ENCODE assay signal across 9 cellular contexts in genomic region chr1:216600730-216601426, GRCh38.
DNase-seq lines count a peak whose midpoint lies in the region; ATAC-seq and TF ChIP-seq lines count a peak whose summit lies in the region.
"Had no signal": no experiment of that assay in that cellular context is flagged by ENCODE, and none has a peak within 500 bp of the region (broad histone marks: within the 10 kb centered on the region; RNA-seq: fewer than 3 reads in every experiment).

No MANE protein-coding gene starts in this region.

- no peaks in the 10 kb centered on the region for H3K9me3 ChIP-seq in PC-9 (ENCODE audit: insufficient read depth, low read depth)
- H3K9me3 ChIP-seq in smooth muscle cell (replicated peaks; ENCODE audit: low read depth): no peaks in the 10 kb centered on the region

- H3K4me2 ChIP-seq in PC-9: peak overlapping the region; percentile 89
- H3K4me2 ChIP-seq in smooth muscle cell: peak overlapping the region; percentile 91

- H3K36me3 ChIP-seq in PC-9 (ENCODE audit: low read depth): no peaks in the 10 kb centered on the region
- H3K36me3 ChIP-seq in smooth muscle cell (ENCODE audit: low read depth): no peaks in the 10 kb centered on the region

- CTCF ChIA-PET in PC-9 (lab: Charles Lee): interaction anchor here (0.7 kb wide), 1 partner anchor 83 kb away, joined by 14 read pairs; no protein-coding TSS in a partner anchor

- H3K9me3 Mint-ChIP-seq in dendritic cell treated with granulocyte-macrophage colony-stimulating factor and Interleukin-4, amounts not matched to agents 40 ng/mL and 50 ng/mL, for 4 days: no peaks in the 10 kb centered on the region

- no peaks in the 10 kb centered on the region for H3K36me3 Mint-ChIP-seq in dendritic cell treated with granulocyte-macrophage colony-stimulating factor and Interleukin-4, amounts not matched to agents 40 ng/mL and 50 ng/mL, for 4 days (ENCODE audit: low read depth)
- H3K36me3 Mint-ChIP-seq: activated naive CD4-positive, alpha-beta T cell treated with anti-CD3 and anti-CD28 coated beads, Interleukin-2, amount 50 U/mL, for 72 hours had no signal

- POLR2A ChIA-PET in PC-9 (lab: Charles Lee; ENCODE audit: unreplicated experiment): no interaction called here

- H3K27me3 ChIP-seq in PC-9 (ENCODE audit: insufficient read depth, low read depth) (no peaks in the 10 kb centered on the region), smooth muscle cell (ENCODE audit: low read depth) (no peaks in the 10 kb centered on the region)

- peak overlapping the region; percentile 88 for H3K9ac ChIP-seq in smooth muscle cell (ENCODE audit: low read depth)

- H3K79me2 ChIP-seq in PC-9 (ENCODE audit: low read depth) (no peaks in the 10 kb centered on the region), smooth muscle cell (ENCODE audit: low read depth) (no peaks in the 10 kb centered on the region)

- H3K4me1 Mint-ChIP-seq in dendritic cell treated with granulocyte-macrophage colony-stimulating factor and Interleukin-4, amounts not matched to agents 40 ng/mL and 50 ng/mL, for 4 days (ENCODE audit: low read depth): peaks cover 6% of the 10 kb centered on the region

- H4K20me1 ChIP-seq in PC-9 (ENCODE audit: insufficient read depth) (no peaks in the 10 kb centered on the region), smooth muscle cell (ENCODE audit: low read depth) (no peaks in the 10 kb centered on the region)

- peak overlapping the region; percentile 87 for H2AFZ ChIP-seq in PC-9
- H2AFZ ChIP-seq in smooth muscle cell (ENCODE audit: low read depth): peak overlapping the region; percentile 99

- peak; percentile 51; the same call in 1 of the 2 replicates for TF ChIP-seq CTCF in PC-9 (conservative IDR thresholded peaks at IDR 0.05)
- TF ChIP-seq CTCF in smooth muscle cell (IDR thresholded peaks at IDR 0.05; ENCODE audit: borderline replicate concordance, insufficient read depth, poor library complexity, severe bottlenecking): peak; percentile 43

- peak overlapping the region; percentile 78 for H3K4me3 Mint-ChIP-seq in dendritic cell treated with granulocyte-macrophage colony-stimulating factor and Interleukin-4, amounts not matched to agents 40 ng/mL and 50 ng/mL, for 4 days

- H3K27me3 Mint-ChIP-seq in dendritic cell treated with granulocyte-macrophage colony-stimulating factor and Interleukin-4, amounts not matched to agents 40 ng/mL and 50 ng/mL, for 4 days: peaks cover 18% of the 10 kb centered on the region

- no TSS peak for BruUV-seq in PC-9 (replicated peaks; lab: Mats Ljungman, UMichigan)

- H3K27ac ChIP-seq in PC-9 (0 out of 2 replicates have a peak overlapping the region, but pooled peaks have one; percentile 33), smooth muscle cell (ENCODE audit: low read depth) (peak overlapping the region; percentile 78)

- H3F3A ChIP-seq in PC-9 (ENCODE audit: insufficient read depth, low read depth): no peaks in the 10 kb centered on the region
- H3F3A ChIP-seq in smooth muscle cell (ENCODE audit: low read depth): no peaks in the 10 kb centered on the region

- no peak overlapping the region for H3K27ac Mint-ChIP-seq in dendritic cell treated with granulocyte-macrophage colony-stimulating factor and Interleukin-4, amounts not matched to agents 40 ng/mL and 50 ng/mL, for 4 days
- H3K27ac Mint-ChIP-seq: activated naive CD4-positive, alpha-beta T cell treated with anti-CD3 and anti-CD28 coated beads, Interleukin-2, amount 50 U/mL, for 72 hours had no signal

- H3K4me3 ChIP-seq in PC-9 (peak overlapping the region; percentile 64), smooth muscle cell (peak overlapping the region; percentile 88)

- H3K4me1 ChIP-seq in PC-9 (replicated peaks; ENCODE audit: insufficient read depth) (no peaks in the 10 kb centered on the region; the same call in 1 of the 2 replicates), smooth muscle cell (ENCODE audit: low read depth) (peaks cover 25% of the 10 kb centered on the region)

- ATAC-seq in GM21447 (IDR thresholded peaks at IDR 0.05; ENCODE audit: unreplicated experiment): peak; percentile 93
- ATAC-seq: activated naive CD4-positive, alpha-beta T cell treated with anti-CD3 and anti-CD28 coated beads, Interleukin-2, amount 50 U/mL, for 72 hours had no signal

- peak; percentile 83 for DNase-seq in ELF-1 (ENCODE audit: low read depth, low spot score)
- peak; percentile 57 for DNase-seq in HPDE6-E6E7 (ENCODE audit: extremely low spot score)
- peak; percentile 17 to 37 for DNase-seq in PC-9
- peak; percentile 82 for DNase-seq in kidney glomerular epithelial cell (lab: John Stamatoyannopoulos, UW)
- peak; percentile 44 for DNase-seq in smooth muscle cell (lab: John Stamatoyannopoulos, UW; ENCODE audit: unreplicated experiment)
- no peak for DNase-seq in central memory CD4-positive, alpha-beta T cell

- intact Hi-C loops in PC-9 (cut with micrococcal nuclease; ENCODE audit: unreplicated experiment): no loop called here
- intact Hi-C loops in dendritic cell treated with granulocyte-macrophage colony-stimulating factor and Interleukin-4, amounts not matched to agents 40 ng/mL and 50 ng/mL, for 4 days (cut with micrococcal nuclease): no loop called here

- peaks cover 8% of the 10 kb centered on the region; the same call in 1 of the 2 replicates for H3K9me2 ChIP-seq in PC-9 (ENCODE audit: insufficient read depth)

- 2% methylated on average over 41 of the region's 53 CpGs for WGBS in smooth muscle cell (ENCODE audit: low lambda C conversion rate)
